In the genomic region with DNA sequence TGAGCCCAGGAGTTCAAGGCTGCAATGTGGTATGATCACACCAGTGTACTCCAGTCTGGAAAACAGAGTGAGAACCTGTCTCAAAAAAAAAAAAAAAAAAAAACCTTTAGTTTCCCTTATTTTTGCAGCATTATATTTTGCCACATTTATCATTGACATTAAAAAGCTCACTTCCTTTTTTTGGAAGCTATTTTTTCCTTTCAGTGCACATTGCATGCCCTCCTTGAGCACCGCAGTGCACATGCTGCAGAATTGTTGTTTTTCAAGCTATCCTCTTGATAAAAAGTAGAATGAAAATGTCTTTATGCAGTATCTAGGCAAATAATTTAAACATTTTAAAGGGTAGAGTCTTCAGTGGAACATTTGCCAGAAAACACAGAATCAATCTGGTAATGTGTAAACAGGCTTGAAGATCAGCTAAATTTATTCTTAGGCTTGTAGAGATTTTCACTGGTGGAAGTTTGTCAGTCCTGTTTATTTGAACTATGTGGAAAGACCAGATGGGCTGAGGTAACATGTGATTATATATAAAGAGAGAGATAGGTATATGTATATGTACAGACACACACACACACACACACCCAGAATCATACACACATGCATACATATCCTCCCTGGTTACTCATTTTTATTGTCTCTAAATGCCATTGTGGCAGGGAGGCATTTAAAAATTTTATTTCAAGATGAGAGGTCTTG, we compare ENCODE assay signal across 15 cellular contexts. TPM values are rescaled to one million over a fixed set of nuclear protein-coding genes. Genes with fewer than 3 reads are reported as not detected.
DNase-seq lines count a peak whose midpoint lies in the region; ATAC-seq and TF ChIP-seq lines count a peak whose summit lies in the region.
"Had no signal": no experiment of that assay in that cellular context is flagged by ENCODE, and none has a peak within 500 bp of the region (broad histone marks: within the 10 kb centered on the region; RNA-seq: fewer than 3 reads in every experiment).

No MANE protein-coding gene starts in this region.

- no peak for ATAC-seq in HG03469 (IDR thresholded peaks at IDR 0.05; ENCODE audit: unreplicated experiment)
- ATAC-seq: foreskin keratinocyte; naive thymus-derived CD8-positive, alpha-beta T cell had no signal

- no peak for TF ChIP-seq CTCF in epithelial cell of esophagus (IDR thresholded peaks at IDR 0.05; ENCODE audit: insufficient read depth, low read depth, low read length, missing control alignments)
- TF ChIP-seq CTCF in transverse colon (IDR thresholded peaks at IDR 0.05), result no peak

- no peaks in the 10 kb centered on the region for H3K36me3 ChIP-seq in transverse colon

- intact Hi-C loops in transverse colon (cut with DNase I; ENCODE audit: low total_unique reads), result no loop called here

- no peaks in the 10 kb centered on the region for H3K27me3 ChIP-seq in transverse colon
- H3K27me3 ChIP-seq: foreskin keratinocyte had no signal

- peak overlapping the region; percentile 0 to 42 (median 31) for H3K27ac ChIP-seq in transverse colon
- H3K27ac ChIP-seq: foreskin keratinocyte had no signal

- TF ChIP-seq EP300 in transverse colon (IDR thresholded peaks at IDR 0.05; ENCODE audit: low read depth), result no peak

- in situ Hi-C loops in transverse colon (cut with MboI; ENCODE audit: low pct_ligation_motif_present in 1 of 4, low pct_unique_long_range_greater_than_20kb in 1 of 4, low sequenced_read_pairs in 3 of 4), result no loop called here

- H3K9me3 ChIP-seq in transverse colon, result no peaks in the 10 kb centered on the region

- TF ChIP-seq POLR2A in transverse colon (IDR thresholded peaks at IDR 0.05), result no peak

- H3K4me3 ChIP-seq in epithelial cell of esophagus (ENCODE audit: low read length) (no peak overlapping the region), transverse colon (no peak overlapping the region)

- 56 to 57% methylated on average over 1 of the region's 1 CpG for WGBS in transverse colon (ENCODE audit: low coverage in 1 of 2), 2 donors

- DNase-seq in SIG-M5 treated with dmso at 0.1 percent for 504 hours (lab: John Stamatoyannopoulos, UW; ENCODE audit: unreplicated experiment) (peak; percentile 72), SIG-M5 (lab: John Stamatoyannopoulos, UW) (no peak), NOMO-1 treated with dmso at 0.1 percent for 144 hours (lab: John Stamatoyannopoulos, UW; ENCODE audit: unreplicated experiment) (peak; percentile 49), epithelial cell of esophagus (ENCODE audit: low read depth) (peak; percentile 62), transverse colon (no peak), NCI-H748 (lab: John Stamatoyannopoulos, UW; ENCODE audit: unreplicated experiment) (no peak), HUDEP-2 (lab: John Stamatoyannopoulos, UW; ENCODE audit: unreplicated experiment in 76 of 76) (no peak)
- DNase-seq: activated CD4-positive, CD25-positive, alpha-beta regulatory T cell; activated naive CD4-positive, alpha-beta T cell treated with anti-CD3 and anti-CD28 coated beads for 36 hours; HFFc6; naive thymus-derived CD8-positive, alpha-beta T cell; NCI-H2171; substantia nigra had no signal

- peaks cover 6 to 23% (median 7%) of the 10 kb centered on the region in 4 donors for H3K4me1 ChIP-seq in transverse colon
- H3K4me1 ChIP-seq: foreskin keratinocyte had no signal

RNA-seq across cellular contexts. Expression of a gene that starts 1.4 kb away (rescaled TPM):
- 10 to 100 TPM; 13.4 to 50.7 (median 15.0) TPM for total RNA-seq in transverse colon

RNA-seq across cellular contexts. Expression of a gene that starts 24.1 kb away (rescaled TPM):
- total RNA-seq in transverse colon, result 100 to 1,000 TPM; 102 to 196 (median 164) TPM

Comparison
In these comparisons a context has a peak if more than half of its experiments do, and no peak if none do; other contexts are left out.
1. DNase-seq: peak in SIG-M5 treated with dmso at 0.1 percent for 504 hours (single experiment), NOMO-1 treated with dmso at 0.1 percent for 144 hours (single experiment) and epithelial cell of esophagus (single experiment); none in SIG-M5 (single experiment), transverse colon (single experiment), NCI-H748 (single experiment) and HUDEP-2 (0 of 76).